1 cellular context compared by ENCODE assay signal in genomic region chr22:20205964-20206708, GRCh38.
TF ChIP-seq lines count a peak whose summit lies in the region.

No MANE protein-coding gene starts in this region.

TF ChIP-seq in K562, 482 proteins besides CTCF, POLR2A, EP300 and RAD21 (continued from another document and continues in another):
- no peak for TF ChIP-seq MNT (conservative IDR thresholded peaks at IDR 0.05)
- TF ChIP-seq FOSL1 (tag; conservative IDR thresholded peaks at IDR 0.05), result peak; percentile 39
- TF ChIP-seq ZNF740 (CRISPR knock-in tag; IDR thresholded peaks at IDR 0.05), result no peak
- no peak for TF ChIP-seq ZNF740 (tag; IDR thresholded peaks at IDR 0.05)
- peak; percentile 41; the same call in 1 of the 2 replicates for TF ChIP-seq HCFC1 (IDR thresholded peaks at IDR 0.05; ENCODE audit: low read depth, low read length)
- no peak for TF ChIP-seq SP1 (CRISPR knock-in tag; IDR thresholded peaks at IDR 0.05)
- TF ChIP-seq ZBTB40 (IDR thresholded peaks at IDR 0.05), result peak; percentile 91
- no peak for TF ChIP-seq ZBTB40 (CRISPR knock-in tag; IDR thresholded peaks at IDR 0.05)
- TF ChIP-seq KAT8 (IDR thresholded peaks at IDR 0.05; ENCODE audit: low read depth), result no peak
- TF ChIP-seq ZFX (CRISPR knock-in tag; IDR thresholded peaks at IDR 0.05), result no peak
- TF ChIP-seq ZNF318 (IDR thresholded peaks at IDR 0.05; ENCODE audit: borderline replicate concordance in 1 of 2, low read depth in 1 of 2), result no peak
- peak; percentile 94 for TF ChIP-seq SUPT5H (IDR thresholded peaks at IDR 0.05)
- TF ChIP-seq DMBX1 (CRISPR knock-in tag; IDR thresholded peaks at IDR 0.05; ENCODE audit: borderline replicate concordance), result peak; percentile 91
- no peak for TF ChIP-seq NFYB (IDR thresholded peaks at IDR 0.05; ENCODE audit: extremely low read depth, insufficient read length)
- no peak for TF ChIP-seq CLOCK (CRISPR knock-in tag; IDR thresholded peaks at IDR 0.05; ENCODE audit: borderline replicate concordance)
- no peak for TF ChIP-seq HNRNPH1 (optimal IDR thresholded peaks at IDR 0.05; ENCODE audit: low read depth, low read length)
- TF ChIP-seq EP400 (IDR thresholded peaks at IDR 0.05), result no peak
- TF ChIP-seq TAF1 (IDR thresholded peaks at IDR 0.05; ENCODE audit: control insufficient read depth, extremely low read depth, insufficient read depth, low read length, severe bottlenecking), result peak; percentile 71
- no peak for TF ChIP-seq SP2 (IDR thresholded peaks at IDR 0.05; ENCODE audit: extremely low read depth, low read depth, low read length, poor library complexity, severe bottlenecking)
- TF ChIP-seq EWSR1 (IDR thresholded peaks at IDR 0.05; ENCODE audit: borderline replicate concordance, low read depth, partially characterized antibody), result no peak
- TF ChIP-seq YY1 (IDR thresholded peaks at IDR 0.05; ENCODE audit: borderline replicate concordance in 1 of 3, control insufficient read depth in 1 of 3, extremely low read depth in 1 of 3, insufficient read depth in 3 of 3, insufficient read length in 1 of 3, insufficient replicate concordance in 2 of 3, low read depth in 1 of 3, low read length in 2 of 3), result peak in 2 of 3 experiments; percentile 12 to 45
- no peak for TF ChIP-seq NONO (IDR thresholded peaks at IDR 0.05; ENCODE audit: low read depth in 2 of 2, low read length in 1 of 2)
- no peak for TF ChIP-seq SIN3B (IDR thresholded peaks at IDR 0.05; ENCODE audit: low read depth)
- TF ChIP-seq NFIX (CRISPR knock-in tag; IDR thresholded peaks at IDR 0.05; ENCODE audit: low read depth), result no peak
- peak; percentile 87 for TF ChIP-seq NEUROD1 (IDR thresholded peaks at IDR 0.05; ENCODE audit: borderline replicate concordance, low read depth, low read length, partially characterized antibody)
- no peak; the same call in 1 of the 2 replicates for TF ChIP-seq ZNF239 (CRISPR knock-in tag; IDR thresholded peaks at IDR 0.05)
- TF ChIP-seq ZNF512 (tag; IDR thresholded peaks at IDR 0.05), result no peak
- no peak for TF ChIP-seq SMAD2 (IDR thresholded peaks at IDR 0.05; ENCODE audit: low read depth, low read length)
